ENCODE assay signal across 8 cellular contexts in the genomic region with DNA sequence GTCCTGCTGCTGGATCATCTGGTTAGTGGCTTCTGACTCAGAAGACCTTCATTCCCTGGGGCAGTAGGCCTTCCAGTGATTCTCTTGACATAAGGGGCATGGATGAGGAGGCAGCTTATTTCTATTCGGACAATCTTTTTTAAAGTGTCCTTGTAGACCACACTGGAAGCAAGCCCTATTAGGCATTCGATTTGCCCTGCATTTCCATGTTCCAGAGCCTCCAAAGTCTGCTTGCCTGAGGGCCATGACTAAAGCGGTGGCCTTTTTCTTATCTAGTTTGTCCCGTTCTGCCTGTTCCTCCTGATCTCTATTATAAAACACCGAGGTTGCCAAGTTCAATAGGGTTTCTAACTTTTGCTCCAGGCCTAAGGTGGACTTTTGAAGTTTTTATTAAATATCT. TPM values are rescaled to one million over a fixed set of nuclear protein-coding genes. Genes with fewer than 3 reads are reported as not detected.
A peak's percentile ranks its signal among the peaks of the same experiment; 100 is the strongest.
DNase-seq lines count a peak whose midpoint lies in the region; ATAC-seq and TF ChIP-seq lines count a peak whose summit lies in the region.
"Not testable (repeated sequence)": the region's sequence is repeated elsewhere in the genome, so short reads cannot be mapped to it uniquely, and the experiment has no call there.
"Had no signal": no experiment of that assay in that cellular context is flagged by ENCODE, and none has a peak within 500 bp of the region (broad histone marks: within the 10 kb centered on the region; RNA-seq: fewer than 3 reads in every experiment).

No MANE protein-coding gene starts in this region.

- DNase-seq in ELR (ENCODE audit: low read depth) (peak; percentile 38), PC-3 (peak; percentile 71), body of pancreas (peak; percentile 35 to 64 (median 46)), esophagus muscularis mucosa (ENCODE audit: extremely low spot score) (peak; percentile 37), trophoblast cell (peak; percentile 92), stomach (peak; percentile 40)

- H2BK12ac ChIP-seq in trophoblast cell (ENCODE audit: low read length) = not testable (repeated sequence)

- ATAC-seq in PC-3, body of pancreas: not testable (repeated sequence)

- H3K23ac ChIP-seq in trophoblast cell (ENCODE audit: low read length) = not testable (repeated sequence)

- H4K91ac ChIP-seq in trophoblast cell (ENCODE audit: low read depth, low read length) = not testable (repeated sequence)

- H2BK120ac ChIP-seq in trophoblast cell (ENCODE audit: insufficient read depth, low read length, poor library complexity) = not testable (repeated sequence)

- H3K18ac ChIP-seq in trophoblast cell (ENCODE audit: low read length) = not testable (repeated sequence)

- not testable (repeated sequence) for H3K14ac ChIP-seq in trophoblast cell (ENCODE audit: low read length)

- H3K9ac ChIP-seq in PC-3 (ENCODE audit: low read length); trophoblast cell (ENCODE audit: low read length): not testable (repeated sequence)

- H2BK5ac ChIP-seq in trophoblast cell (ENCODE audit: low read depth, low read length, poor library complexity) = not testable (repeated sequence)

- H3K4me2 ChIP-seq in PC-3 (ENCODE audit: low read length) = peak overlapping the region; percentile 53
- H3K4me2 ChIP-seq in trophoblast cell (ENCODE audit: low read length) = not testable (repeated sequence)

- POLR2A ChIA-PET in PC-3 (lab: Charles Lee; ENCODE audit: unreplicated experiment) = not testable (repeated sequence)

- not testable (repeated sequence) for H3K9me3 ChIP-seq in PC-3 (ENCODE audit: low read length); body of pancreas; esophagus muscularis mucosa; trophoblast cell (ENCODE audit: insufficient read depth, low read depth, low read length); stomach

- peaks cover 21% of the 10 kb centered on the region for H3K4me1 ChIP-seq in PC-3 (ENCODE audit: insufficient read depth, low read length)
- peaks cover 27% of the 10 kb centered on the region for H3K4me1 ChIP-seq in body of pancreas
- H3K4me1 ChIP-seq in esophagus muscularis mucosa = peaks cover 0 to 10% (median 4%) of the 10 kb centered on the region in 4 donors
- H3K4me1 ChIP-seq in trophoblast cell (ENCODE audit: control insufficient read depth in 1 of 2, insufficient read depth in 2 of 2, low read length in 2 of 2) = not testable (repeated sequence)
- peaks cover 0 to 22% (median 7%) of the 10 kb centered on the region in 4 donors for H3K4me1 ChIP-seq in stomach

- CTCF ChIA-PET in PC-3 (lab: Charles Lee) = not testable (repeated sequence)

- not testable (repeated sequence) for H3K79me2 ChIP-seq in PC-3 (ENCODE audit: low read length); trophoblast cell (ENCODE audit: control insufficient read depth, insufficient read depth, low read length, poor library complexity)

- not testable (repeated sequence) for TF ChIP-seq EP300 in esophagus muscularis mucosa (IDR thresholded peaks at IDR 0.05); stomach (IDR thresholded peaks at IDR 0.05)

- not testable (repeated sequence) for H3K27me3 ChIP-seq in PC-3 (ENCODE audit: low read length); body of pancreas; esophagus muscularis mucosa; trophoblast cell (ENCODE audit: insufficient read depth, low read length); stomach

- BruUV-seq in PC-3 (replicated peaks; lab: Mats Ljungman, UMichigan) = not testable (repeated sequence)

- H3K9me2 ChIP-seq in PC-3 (replicated peaks; ENCODE audit: low read length) = not testable (repeated sequence)

- H3K4me3 ChIP-seq in PC-3 (ENCODE audit: low read length); body of pancreas; esophagus muscularis mucosa; trophoblast cell (ENCODE audit: low read depth, low read length); stomach: not testable (repeated sequence)

- intact Hi-C loops in PC-3 (cut with micrococcal nuclease); body of pancreas (cut with DNase I); esophagus muscularis mucosa (cut with DNase I); stomach (cut with DNase I; ENCODE audit: low total_unique reads): not testable (repeated sequence)

- not testable (repeated sequence) for H4K20me1 ChIP-seq in PC-3 (ENCODE audit: low read length)

- H2AFZ ChIP-seq in PC-3 (ENCODE audit: low read length); trophoblast cell (ENCODE audit: insufficient read depth, low read length, poor library complexity): not testable (repeated sequence)

- H3K27ac ChIP-seq in 22Rv1 (0 out of 2 replicates have a peak overlapping the region, but pooled peaks have one; percentile 18), PC-3 (ENCODE audit: low read length) (peak overlapping the region; percentile 23), body of pancreas (peak overlapping the region in 3 of 4 donors; percentile 54 to 76 (median 62)), trophoblast cell (ENCODE audit: low read depth, low read length) (peak overlapping the region; percentile 8), stomach (peak overlapping the region in 4 of 5 donors; percentile 26 to 66 (median 48))
- not testable (repeated sequence) for H3K27ac ChIP-seq in esophagus muscularis mucosa (replicated peaks in 1 of 4)

- H3F3A ChIP-seq in PC-3 (ENCODE audit: low read length, unreplicated experiment) = not testable (repeated sequence)

- H2AK5ac ChIP-seq in trophoblast cell (ENCODE audit: low read length) = not testable (repeated sequence)

- not testable (repeated sequence) for H3K79me1 ChIP-seq in trophoblast cell (ENCODE audit: low read length)

- not testable (repeated sequence) for H3K4ac ChIP-seq in trophoblast cell (ENCODE audit: low read depth, low read length)

- not testable (repeated sequence) for H4K12ac ChIP-seq in trophoblast cell (ENCODE audit: low read depth, low read length)

- not testable (repeated sequence) for TF ChIP-seq POLR2A in body of pancreas (IDR thresholded peaks at IDR 0.05); esophagus muscularis mucosa (IDR thresholded peaks at IDR 0.05; ENCODE audit: low read depth); stomach (IDR thresholded peaks at IDR 0.05)

- 34 to 36% methylated on average over 5 of the region's 5 CpGs for WGBS in body of pancreas, 2 donors
- 98% methylated on average over 5 of the region's 5 CpGs for WGBS in esophagus muscularis mucosa
- no CpG with 5 or more reads among the region's 5 CpGs for WGBS in trophoblast cell (ENCODE audit: extremely low coverage, insufficient coverage, insufficient read length)
- WGBS in stomach, 5 donors = 28 to 57% (median 47%) methylated on average over 4 to 5 of the region's 5 CpGs

- not testable (repeated sequence) for H3K36me3 ChIP-seq in PC-3 (ENCODE audit: low read depth, low read length); body of pancreas (replicated peaks in 1 of 2; ENCODE audit: insufficient read depth in 1 of 2, low read depth in 2 of 2); esophagus muscularis mucosa; trophoblast cell (ENCODE audit: control insufficient read depth in 1 of 2, insufficient read depth in 2 of 2, low read length in 2 of 2); stomach

- TF ChIP-seq CTCF in 22Rv1 (IDR thresholded peaks at IDR 0.05); PC-3 (conservative IDR thresholded peaks at IDR 0.05; ENCODE audit: low read depth, low read length); body of pancreas (IDR thresholded peaks at IDR 0.05); esophagus muscularis mucosa (IDR thresholded peaks at IDR 0.05); stomach (IDR thresholded peaks at IDR 0.05): not testable (repeated sequence)

- H4K8ac ChIP-seq in trophoblast cell (ENCODE audit: low read depth, low read length) = not testable (repeated sequence)

RNA-seq across cellular contexts. Expression of gene S1PR3, which starts 49.7 kb away (rescaled TPM):
- total RNA-seq in PC-3 (2014; rRNA removed) (8.4 and 10.0 TPM in 2 replicates), body of pancreas (1 to 10 TPM; 2.3 to 6.6 TPM), esophagus muscularis mucosa (100 to 1,000 TPM; 184 to 340 (median 223) TPM), stomach (10 to 100 TPM in 3 of 5 donors, 1 to 10 TPM in 2; 1.2 to 12.5 (median 10.3) TPM)
- polyA plus RNA-seq in trophoblast cell (2013) = 62.7 and 63.6 TPM in 2 replicates
- 1 to 10 TPM; 1.7 to 9.2 (median 5.1) TPM for polyA plus RNA-seq in stomach
- total RNA-seq: CD4-positive, alpha-beta memory T cell had no signal
- polyA plus RNA-seq: CD4-positive, alpha-beta memory T cell had no signal

Comparison
In these comparisons a context has a peak if more than half of its experiments do, and no peak if none do; other contexts are left out.
1. DNase-seq: peak in every context shown above with its lines; median percentile 92 in trophoblast cell; 71 in PC-3; 46 in body of pancreas; 40 in stomach; 38 in ELR; 37 in esophagus muscularis mucosa.
2. RNA of gene S1PR3, which starts 49.7 kb away (total RNA-seq): 184 to 340 TPM in esophagus muscularis mucosa; 1.2 to 12.5 TPM in stomach, 8.4 to 10.0 TPM in PC-3 and 2.3 to 6.6 TPM in body of pancreas; every median in the first group is over 10 times any median in the second.